ENCODE assay signal across 22 cellular contexts in genomic region chr2:217538719-217539118, GRCh38.
DNase-seq lines count a peak whose midpoint lies in the region; ATAC-seq, FAIRE-seq and TF ChIP-seq lines count a peak whose summit lies in the region.
"Had no signal": no experiment of that assay in that cellular context is flagged by ENCODE, and none has a peak within 500 bp of the region (broad histone marks: within the 10 kb centered on the region; RNA-seq: fewer than 3 reads in every experiment).

No MANE protein-coding gene starts in this region.

- intact Hi-C loops in HepG2 (cut with micrococcal nuclease; ENCODE audit: unreplicated experiment) (no loop called here), right lobe of liver (cut with DNase I) (no loop called here), upper lobe of right lung (cut with DNase I) (no loop called here), breast epithelium (cut with DNase I; ENCODE audit: low total_unique reads) (loop anchor here (5.0 kb wide), 1 partner anchor 184 kb away; no protein-coding TSS in a partner anchor), sigmoid colon (cut with DNase I) (no loop called here)

- TF ChIP-seq RAD21 in HepG2 (CRISPR knock-in tag; IDR thresholded peaks at IDR 0.05): no peak

- no TSS peak for BruUV-seq in HepG2 (replicated peaks; lab: Mats Ljungman, UMichigan)

- no peak overlapping the region for H3K4me3 Mint-ChIP-seq in glutamatergic neuron (ENCODE audit: unreplicated experiment)
- H3K4me3 Mint-ChIP-seq: dendritic cell treated with granulocyte-macrophage colony-stimulating factor and Interleukin-4, amounts not matched to agents 40 ng/mL and 50 ng/mL, for 4 days; neural progenitor cell had no signal

- peaks cover 3% of the 10 kb centered on the region for H3K36me3 Mint-ChIP-seq in glutamatergic neuron (ENCODE audit: unreplicated experiment)
- H3K36me3 Mint-ChIP-seq: neural progenitor cell had no signal

- H3K4me2 ChIP-seq in HepG2 (ENCODE audit: low read depth, low read length): no peak overlapping the region
- H3K4me2 ChIP-seq: neural progenitor cell had no signal

- H3K4me1 Mint-ChIP-seq in glutamatergic neuron (ENCODE audit: low read depth, unreplicated experiment): no peaks in the 10 kb centered on the region
- H3K4me1 Mint-ChIP-seq: neural progenitor cell had no signal

- no peak for TF ChIP-seq CTCF in HepG2 (CRISPR knock-in tag; IDR thresholded peaks at IDR 0.05)
- TF ChIP-seq CTCF in right lobe of liver (IDR thresholded peaks at IDR 0.05): no peak
- no peak for TF ChIP-seq CTCF in kidney epithelial cell (IDR thresholded peaks at IDR 0.05; ENCODE audit: insufficient read depth, low read length, poor library complexity, severe bottlenecking)
- TF ChIP-seq CTCF in upper lobe of right lung (IDR thresholded peaks at IDR 0.05): no peak
- TF ChIP-seq CTCF in breast epithelium (IDR thresholded peaks at IDR 0.05): no peak
- no peak for TF ChIP-seq CTCF in sigmoid colon (IDR thresholded peaks at IDR 0.05)
- TF ChIP-seq CTCF in glutamatergic neuron (IDR thresholded peaks at IDR 0.05; ENCODE audit: partially characterized antibody, unreplicated experiment): no peak

- H3K9me3 ChIP-seq in HepG2 (ENCODE audit: low read length) (no peaks in the 10 kb centered on the region), right lobe of liver (no peaks in the 10 kb centered on the region), upper lobe of right lung (no peaks in the 10 kb centered on the region), breast epithelium (no peaks in the 10 kb centered on the region), sigmoid colon (no peaks in the 10 kb centered on the region)
- H3K9me3 ChIP-seq: Caco-2, left ventricle myocardium inferior, mucosa of descending colon, uterus had no signal

- H3K27ac ChIP-seq in HepG2 (ENCODE audit: extremely low read length, insufficient read depth, low read length) (no peak overlapping the region), right lobe of liver (no peak overlapping the region), upper lobe of right lung (no peak overlapping the region), breast epithelium (no peak overlapping the region), sigmoid colon (no peak overlapping the region)
- H3K27ac ChIP-seq: cardiac muscle cell, left ventricle myocardium inferior, neural progenitor cell, uterus had no signal

- no peak overlapping the region for H2AFZ ChIP-seq in HepG2 (ENCODE audit: low read length)
- H2AFZ ChIP-seq: neural progenitor cell had no signal

- H3K79me2 ChIP-seq in HepG2 (ENCODE audit: insufficient read depth, low read length): no peaks in the 10 kb centered on the region

- H3K27ac Mint-ChIP-seq in glutamatergic neuron (ENCODE audit: unreplicated experiment): no peak overlapping the region
- H3K27ac Mint-ChIP-seq: dendritic cell treated with granulocyte-macrophage colony-stimulating factor and Interleukin-4, amounts not matched to agents 40 ng/mL and 50 ng/mL, for 4 days; neural progenitor cell had no signal

- CTCF ChIA-PET in HepG2 (lab: Yijun Ruan, JAX; ENCODE audit: low intra/inter-chr PET ratio, low total read pairs): no interaction called here

- DNase-seq in HepG2 (ENCODE audit: low spot score) (no peak), right lobe of liver (no peak), NCI-H774 (lab: John Stamatoyannopoulos, UW) (peak; percentile 4), kidney epithelial cell (ENCODE audit: low read depth) (peak; percentile 42), upper lobe of right lung (no peak), breast epithelium (ENCODE audit: low spot score in 2 of 2) (no peak), sigmoid colon (no peak), glutamatergic neuron (no peak)
- DNase-seq: activated T-cell treated with anti-CD3 and anti-CD28 coated beads, Interleukin-2, amount 50 U/mL, for 1 hour; HCEC 1CT; left ventricle myocardium inferior; mucosa of descending colon; NCI-H1930; NCI-H526; posterior cingulate gyrus; SHP77; uterus had no signal

- H3K4me3 ChIP-seq in HepG2 (replicated peaks in 1 of 3; ENCODE audit: insufficient read depth in 1 of 3, low read depth in 2 of 3, low read length in 3 of 3): no peak overlapping the region
- no peak overlapping the region for H3K4me3 ChIP-seq in right lobe of liver
- H3K4me3 ChIP-seq in kidney epithelial cell (ENCODE audit: low read depth, low read length): no peak overlapping the region
- no peak overlapping the region for H3K4me3 ChIP-seq in upper lobe of right lung
- no peak overlapping the region for H3K4me3 ChIP-seq in breast epithelium
- H3K4me3 ChIP-seq in sigmoid colon: no peak overlapping the region
- H3K4me3 ChIP-seq: cardiac muscle cell, left ventricle myocardium inferior, mucosa of descending colon, neural progenitor cell, uterus had no signal

- H3K27me3 ChIP-seq in HepG2 (ENCODE audit: control insufficient read depth in 1 of 2, insufficient read depth in 2 of 2, low read length in 2 of 2) (0 out of 5 replicates have a peak, but pooled peaks cover 0 to 11% of the 10 kb centered on the region in 2 experiments), right lobe of liver (no peaks in the 10 kb centered on the region), kidney epithelial cell (ENCODE audit: control insufficient read depth, insufficient read depth, low read length) (no peaks in the 10 kb centered on the region), upper lobe of right lung (no peaks in the 10 kb centered on the region), breast epithelium (no peaks in the 10 kb centered on the region), sigmoid colon (no peaks in the 10 kb centered on the region)
- H3K27me3 ChIP-seq: cardiac muscle cell, neural progenitor cell, uterus had no signal

- FAIRE-seq in HepG2 (lab: Jason Lieb, UNC): no peak
- FAIRE-seq: TTC549 had no signal

- H3K9me3 Mint-ChIP-seq in glutamatergic neuron (ENCODE audit: unreplicated experiment): peaks cover 6% of the 10 kb centered on the region

- TF ChIP-seq POLR2A in HepG2 (IDR thresholded peaks at IDR 0.05; ENCODE audit: insufficient read depth in 1 of 2, low read depth in 2 of 2, low read length in 2 of 2) (no peak), right lobe of liver (IDR thresholded peaks at IDR 0.05) (no peak), breast epithelium (IDR thresholded peaks at IDR 0.05) (no peak), sigmoid colon (IDR thresholded peaks at IDR 0.05) (no peak)

- POLR2A ChIA-PET in HepG2 (lab: Yijun Ruan, JAX): no interaction called here

- no peaks in the 10 kb centered on the region for H4K20me1 ChIP-seq in HepG2 (ENCODE audit: insufficient read depth, low read length)

- H3K36me3 ChIP-seq in HepG2 (replicated peaks in 1 of 2; ENCODE audit: control insufficient read depth in 1 of 2, insufficient read depth in 2 of 2, low read length in 2 of 2): no peaks in the 10 kb centered on the region
- no peaks in the 10 kb centered on the region for H3K36me3 ChIP-seq in right lobe of liver
- no peaks in the 10 kb centered on the region for H3K36me3 ChIP-seq in kidney epithelial cell (ENCODE audit: control insufficient read depth, insufficient read depth, low read length)
- H3K36me3 ChIP-seq in upper lobe of right lung: no peaks in the 10 kb centered on the region
- H3K36me3 ChIP-seq in breast epithelium: no peaks in the 10 kb centered on the region
- no peaks in the 10 kb centered on the region for H3K36me3 ChIP-seq in sigmoid colon
- H3K36me3 ChIP-seq: cardiac muscle cell, left ventricle myocardium inferior, neural progenitor cell, uterus had no signal

- TF ChIP-seq EP300 in HepG2 (IDR thresholded peaks at IDR 0.05; ENCODE audit: low read depth in 2 of 2, low read length in 2 of 2) (no peak), HepG2 (CRISPR knock-in tag; IDR thresholded peaks at IDR 0.05; ENCODE audit: borderline replicate concordance) (no peak), sigmoid colon (IDR thresholded peaks at IDR 0.05) (no peak)

- H3K4me1 ChIP-seq in HepG2 (ENCODE audit: insufficient read depth, low read length) (no peaks in the 10 kb centered on the region), right lobe of liver (no peaks in the 10 kb centered on the region), upper lobe of right lung (no peaks in the 10 kb centered on the region), breast epithelium (no peaks in the 10 kb centered on the region), sigmoid colon (peaks cover 0 to 22% (median 8%) of the 10 kb centered on the region in 4 donors)
- H3K4me1 ChIP-seq: Caco-2, neural progenitor cell, uterus had no signal

- in situ Hi-C loops in HepG2 (cut with HindIII; ENCODE audit: extremely low pct_ligation_motif_present, low pct_unique_long_range_greater_than_20kb): no loop called here

- ATAC-seq in HepG2: no peak
- no peak for ATAC-seq in right lobe of liver
- peak; percentile 82 for ATAC-seq in upper lobe of right lung
- ATAC-seq: mucosa of descending colon had no signal

- H3K27me3 Mint-ChIP-seq in glutamatergic neuron (ENCODE audit: unreplicated experiment): no peaks in the 10 kb centered on the region

- H3K9ac ChIP-seq in HepG2 (ENCODE audit: insufficient read depth, low read depth, low read length): no peak overlapping the region
- H3K9ac ChIP-seq: neural progenitor cell had no signal

- 19% methylated on average over 2 of the region's 2 CpGs for WGBS in HepG2 (ENCODE audit: low lambda C conversion rate)
- WGBS in right lobe of liver (ENCODE audit: insufficient coverage, low coverage, low lambda C conversion rate, missing lambda C conversion rate): 80% methylated on average over 2 of the region's 2 CpGs
- 26 to 67% methylated on average over 2 of the region's 2 CpGs for WGBS in sigmoid colon, 2 donors

Comparison
In these comparisons a context has a peak if more than half of its experiments do, and no peak if none do; other contexts are left out.
1. DNase-seq: peak in NCI-H774 (single experiment) and kidney epithelial cell (single experiment); none in HepG2 (single experiment), right lobe of liver (0 of 3), upper lobe of right lung (single experiment), breast epithelium (0 of 2), sigmoid colon (single experiment) and glutamatergic neuron (single experiment).